Comparison of ENCODE assay signal across 22 cellular contexts in the genomic region with DNA sequence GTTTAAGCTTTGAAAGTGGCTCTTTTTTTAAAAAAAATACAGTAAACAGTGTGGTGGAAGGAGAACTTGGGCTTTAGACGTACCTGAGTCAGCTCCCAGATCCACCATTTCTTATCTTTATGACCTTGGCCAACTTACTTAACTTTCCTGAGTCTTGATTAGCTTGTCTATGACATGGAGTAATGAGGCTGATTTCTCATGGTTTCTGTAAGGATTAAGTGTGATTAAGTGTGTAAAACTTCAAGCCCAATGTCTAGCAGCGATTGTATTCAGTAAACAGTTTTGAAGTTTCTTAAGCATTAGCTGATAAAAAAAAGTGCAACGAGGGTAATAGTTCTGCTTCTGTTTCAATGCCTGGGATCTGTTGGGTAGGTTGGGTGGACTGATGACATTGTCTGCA. TPM values are rescaled to one million over a fixed set of nuclear protein-coding genes. Genes with fewer than 3 reads are reported as not detected.
DNase-seq lines count a peak whose midpoint lies in the region; ATAC-seq, FAIRE-seq and TF ChIP-seq lines count a peak whose summit lies in the region.
"Had no signal": no experiment of that assay in that cellular context is flagged by ENCODE, and none has a peak within 500 bp of the region (broad histone marks: within the 10 kb centered on the region; RNA-seq: fewer than 3 reads in every experiment).

No MANE protein-coding gene starts in this region.

- no peak overlapping the region for H3K9ac ChIP-seq in astrocyte (ENCODE audit: low read length)

- no peak for FAIRE-seq in astrocyte (lab: Jason Lieb, UNC)
- FAIRE-seq: D721Med, G401.6, GM12891, GM19239, H54, HepG2 had no signal

- H3K27me3 Mint-ChIP-seq in astrocyte (ENCODE audit: low read depth, unreplicated experiment): peaks cover 2% of the 10 kb centered on the region
- H3K27me3 Mint-ChIP-seq: IgD-negative memory B cell had no signal

- TF ChIP-seq CTCF in astrocyte (IDR thresholded peaks at IDR 0.05; ENCODE audit: insufficient read depth, low read depth, low read length): no peak
- TF ChIP-seq CTCF in fibroblast of villous mesenchyme (IDR thresholded peaks at IDR 0.05; ENCODE audit: insufficient read depth, low read depth, low read length): no peak
- TF ChIP-seq CTCF in retinal pigment epithelial cell (conservative IDR thresholded peaks at IDR 0.05; ENCODE audit: low read depth, low read length): no peak
- no peak for TF ChIP-seq CTCF in vagina (IDR thresholded peaks at IDR 0.05)

- no peak overlapping the region for H3K4me3 Mint-ChIP-seq in astrocyte (ENCODE audit: unreplicated experiment)
- H3K4me3 Mint-ChIP-seq: CD4-positive, CD25-positive, alpha-beta regulatory T cell; CD8-positive, alpha-beta memory T cell; GM23338 had no signal

- H3K9me3 ChIP-seq in astrocyte (ENCODE audit: insufficient read depth, low read depth, low read length) (no peaks in the 10 kb centered on the region), vagina (no peaks in the 10 kb centered on the region)

- DNase-seq in astrocyte (ENCODE audit: low read depth) (no peak), fibroblast of villous mesenchyme (ENCODE audit: low read depth) (peak; percentile 93), retinal pigment epithelial cell (ENCODE audit: low read depth) (peak; percentile 95), vagina (ENCODE audit: extremely low spot score in 2 of 2) (no peak)
- no peak for DNase-seq in activated naive CD4-positive, alpha-beta T cell (lab: John Stamatoyannopoulos, UW)
- DNase-seq: ACHN; BE2C; C1 segment of cervical spinal cord; CD4-positive, CD25-positive, alpha-beta regulatory T cell; CD8-positive, alpha-beta memory T cell; COR-L47; HCEC 1CT had no signal

- H3K9me3 Mint-ChIP-seq in astrocyte (ENCODE audit: unreplicated experiment): peaks cover 5% of the 10 kb centered on the region
- H3K9me3 Mint-ChIP-seq: CD4-positive, CD25-positive, alpha-beta regulatory T cell; CD8-positive, alpha-beta memory T cell had no signal

- H3K4me1 Mint-ChIP-seq in astrocyte (ENCODE audit: low read depth, unreplicated experiment): peaks cover 14% of the 10 kb centered on the region
- H3K4me1 Mint-ChIP-seq: CD4-positive, CD25-positive, alpha-beta regulatory T cell; CD8-positive, alpha-beta memory T cell; GM23338 had no signal

- H3K4me2 ChIP-seq in astrocyte (ENCODE audit: low read length): no peak overlapping the region
- H3K4me2 ChIP-seq: GM23338 had no signal

- peak overlapping the region; percentile 35 for H3K27ac Mint-ChIP-seq in astrocyte (ENCODE audit: unreplicated experiment)
- H3K27ac Mint-ChIP-seq: CD4-positive, CD25-positive, alpha-beta regulatory T cell; CD8-positive, alpha-beta memory T cell had no signal

- H3K4me1 ChIP-seq in astrocyte (ENCODE audit: insufficient read depth, low read length): peaks cover 16% of the 10 kb centered on the region
- peaks cover 14% of the 10 kb centered on the region for H3K4me1 ChIP-seq in vagina
- H3K4me1 ChIP-seq: BE2C had no signal

- no peaks in the 10 kb centered on the region for H3K79me2 ChIP-seq in astrocyte (ENCODE audit: insufficient read depth, low read length)

- H2AFZ ChIP-seq in astrocyte (ENCODE audit: low read depth, low read length): no peak overlapping the region
- H2AFZ ChIP-seq: GM23338 had no signal

- H3K36me3 ChIP-seq in astrocyte (ENCODE audit: insufficient read depth, low read length) (no peaks in the 10 kb centered on the region), vagina (no peaks in the 10 kb centered on the region)
- H3K36me3 ChIP-seq: BE2C had no signal

- intact Hi-C loops in vagina (cut with DNase I): no loop called here

- no peaks in the 10 kb centered on the region for H4K20me1 ChIP-seq in astrocyte (ENCODE audit: insufficient read depth, low read length)

- H3K27me3 ChIP-seq in astrocyte (ENCODE audit: insufficient read depth, low read length): no peaks in the 10 kb centered on the region
- no peaks in the 10 kb centered on the region for H3K27me3 ChIP-seq in vagina

- no peak for TF ChIP-seq POLR2A in vagina (IDR thresholded peaks at IDR 0.05)

- H3K36me3 Mint-ChIP-seq in astrocyte (ENCODE audit: low read depth, unreplicated experiment): no peaks in the 10 kb centered on the region
- H3K36me3 Mint-ChIP-seq: CD4-positive, CD25-positive, alpha-beta regulatory T cell; CD8-positive, alpha-beta memory T cell; IgD-negative memory B cell had no signal

- H3K4me3 ChIP-seq in astrocyte (ENCODE audit: insufficient read depth, low read depth, low read length) (no peak overlapping the region), fibroblast of villous mesenchyme (ENCODE audit: low read depth, low read length) (no peak overlapping the region), retinal pigment epithelial cell (ENCODE audit: low read length) (no peak overlapping the region), vagina (no peak overlapping the region)
- H3K4me3 ChIP-seq: GM23338 had no signal

- no peak overlapping the region for H3K27ac ChIP-seq in astrocyte (ENCODE audit: low read depth, low read length)
- no peak overlapping the region for H3K27ac ChIP-seq in vagina

- no peak for ATAC-seq in HG03025 (IDR thresholded peaks at IDR 0.05; ENCODE audit: low FRiP score, unreplicated experiment)
- ATAC-seq: GM23338, HepG2 had no signal

RNA-seq across cellular contexts. Expression of a gene that starts 10.8 kb away (rescaled TPM):
- total RNA-seq in astrocyte: not detected in 2 replicates
- total RNA-seq in fibroblast of villous mesenchyme: under 0.01 TPM in 1 of 2 replicates, not detected in the other
- not detected for total RNA-seq in vagina
- total RNA-seq: A172; CD4-positive, CD25-positive, alpha-beta regulatory T cell; CD8-positive, alpha-beta memory T cell; GM23338; HepG2 had no signal

Comparison
In these comparisons a context has a peak if more than half of its experiments do, and no peak if none do; other contexts are left out.
1. DNase-seq: peak in fibroblast of villous mesenchyme (single experiment) and retinal pigment epithelial cell (single experiment); none in astrocyte (single experiment), activated naive CD4-positive, alpha-beta T cell (0 of 4) and vagina (0 of 2).